Comparison of ENCODE assay signal across 8 cellular contexts in genomic region chr20:61244213-61244612, GRCh38. TPM values are rescaled to one million over a fixed set of nuclear protein-coding genes. Genes with fewer than 3 reads are reported as not detected.
"Had no signal": no experiment of that assay in that cellular context is flagged by ENCODE, and none has a peak within 500 bp of the region (broad histone marks: within the 10 kb centered on the region; RNA-seq: fewer than 3 reads in every experiment).

No MANE protein-coding gene starts in this region.

- H3K4me3 ChIP-seq: GM12878 had no signal

- DNase-seq: GDM1, GF-D8 had no signal

- ATAC-seq: GM12878 had no signal

- FAIRE-seq: G401.6, GM12878, GM12891, GM12892, GM18507, GM19239 had no signal

RNA-seq across cellular contexts. Expression of gene CDH4, which starts 7.8 kb away (rescaled TPM):
- total RNA-seq: GM12878 had no signal
